In genomic region chr15:89018235-89018634, GRCh38 we compare ENCODE assay signal across 10 cellular contexts.
DNase-seq lines count a peak whose midpoint lies in the region; TF ChIP-seq lines count a peak whose summit lies in the region.
"Had no signal": no experiment of that assay in that cellular context is flagged by ENCODE, and none has a peak within 500 bp of the region (broad histone marks: within the 10 kb centered on the region; RNA-seq: fewer than 3 reads in every experiment).

No MANE protein-coding gene starts in this region.

- no peak overlapping the region for H3K4ac ChIP-seq in neuronal stem cell (ENCODE audit: low read length)

- no peak overlapping the region for H2BK120ac ChIP-seq in neuronal stem cell (ENCODE audit: low read depth, low read length)

- H4K91ac ChIP-seq in neuronal stem cell (ENCODE audit: low read depth, low read length, poor library complexity), result no peak overlapping the region

- H3K14ac ChIP-seq in neuronal stem cell (ENCODE audit: low read length), result no peak overlapping the region

- H3K27me3 ChIP-seq in dorsolateral prefrontal cortex, result no peaks in the 10 kb centered on the region
- H3K27me3 ChIP-seq in tibial nerve, result no peaks in the 10 kb centered on the region
- H3K27me3 ChIP-seq in neuronal stem cell (ENCODE audit: control insufficient read depth in 3 of 3, insufficient read depth in 3 of 3, low read depth in 1 of 3, low read length in 3 of 3), result peaks cover 0 to 20% (median 0%) of the 10 kb centered on the region in 3 experiments

- peaks cover 22% of the 10 kb centered on the region for H3K4me1 Mint-ChIP-seq in T-helper 1 cell treated with Interleukin-12 subunit alpha and Interleukin-12 subunit beta and Interleukin-4 antibody, amounts not matched to agents 30 μg/mL and 1 μg/mL, for 36 hours (ENCODE audit: low read depth)
- peaks cover 37% of the 10 kb centered on the region for H3K4me1 Mint-ChIP-seq in activated CD4-positive, alpha-beta memory T cell treated with anti-CD3 and anti-CD28 coated beads, Interleukin-2, amount 10 ng/mL, durations not matched to agents 7 days and 5 days

- peaks cover 37% of the 10 kb centered on the region for H3K27me3 Mint-ChIP-seq in T-helper 1 cell treated with Interleukin-12 subunit alpha and Interleukin-12 subunit beta and Interleukin-4 antibody, amounts not matched to agents 30 μg/mL and 1 μg/mL, for 36 hours (ENCODE audit: low read depth)
- H3K27me3 Mint-ChIP-seq in activated CD4-positive, alpha-beta memory T cell treated with anti-CD3 and anti-CD28 coated beads, Interleukin-2, amount 10 ng/mL, durations not matched to agents 7 days and 5 days, result peaks cover 30% of the 10 kb centered on the region

- H3K27ac ChIP-seq in dorsolateral prefrontal cortex (peak overlapping the region in 35 of 59 donors; percentile 0 to 87 (median 65)), tibial nerve (peak overlapping the region; percentile 14 to 83 (median 64)), neuronal stem cell (replicated peaks; ENCODE audit: low read length) (no peak overlapping the region)
- H3K27ac ChIP-seq: 22Rv1, SK-N-MC had no signal

- H2AFZ ChIP-seq in neuronal stem cell (ENCODE audit: low read length), result no peak overlapping the region

- H3K79me1 ChIP-seq in neuronal stem cell (ENCODE audit: low read depth, low read length), result no peaks in the 10 kb centered on the region

- H3K18ac ChIP-seq in neuronal stem cell (ENCODE audit: low read length), result no peak overlapping the region

- no peak overlapping the region for H2BK5ac ChIP-seq in neuronal stem cell (ENCODE audit: low read length)

- H3K9me3 ChIP-seq in tibial nerve, result no peaks in the 10 kb centered on the region
- H3K9me3 ChIP-seq in neuronal stem cell (replicated peaks in 1 of 2; ENCODE audit: control insufficient read depth in 2 of 2, insufficient read depth in 1 of 2, low read depth in 1 of 2, low read length in 2 of 2), result peaks cover 0 to 5% of the 10 kb centered on the region in 2 donors

- TF ChIP-seq POLR2A in tibial nerve (IDR thresholded peaks at IDR 0.05), result no peak

- no peak overlapping the region for H2BK12ac ChIP-seq in neuronal stem cell (ENCODE audit: low read length)

- no peak overlapping the region for H2BK15ac ChIP-seq in neuronal stem cell (ENCODE audit: low read length)

- no peaks in the 10 kb centered on the region for H3K9me3 Mint-ChIP-seq in T-helper 1 cell treated with Interleukin-12 subunit alpha and Interleukin-12 subunit beta and Interleukin-4 antibody, amounts not matched to agents 30 μg/mL and 1 μg/mL, for 36 hours
- H3K9me3 Mint-ChIP-seq in activated CD4-positive, alpha-beta memory T cell treated with anti-CD3 and anti-CD28 coated beads, Interleukin-2, amount 10 ng/mL, durations not matched to agents 7 days and 5 days, result no peaks in the 10 kb centered on the region

- TF ChIP-seq CTCF in dorsolateral prefrontal cortex (IDR thresholded peaks at IDR 0.05 in 54 of 56, conservative IDR thresholded peaks at IDR 0.05 in 2 of 56; ENCODE audit: low read depth in 1 of 56, partially characterized antibody in 56 of 56) (no peak), tibial nerve (IDR thresholded peaks at IDR 0.05) (no peak)

- intact Hi-C loops in dorsolateral prefrontal cortex (cut with DNase I), result no loop called here

- no peaks in the 10 kb centered on the region for H3K36me3 Mint-ChIP-seq in T-helper 1 cell treated with Interleukin-12 subunit alpha and Interleukin-12 subunit beta and Interleukin-4 antibody, amounts not matched to agents 30 μg/mL and 1 μg/mL, for 36 hours (ENCODE audit: low read depth)
- no peaks in the 10 kb centered on the region for H3K36me3 Mint-ChIP-seq in activated CD4-positive, alpha-beta memory T cell treated with anti-CD3 and anti-CD28 coated beads, Interleukin-2, amount 10 ng/mL, durations not matched to agents 7 days and 5 days (ENCODE audit: low read depth)

- H3K4me3 ChIP-seq in dorsolateral prefrontal cortex (peak overlapping the region in 3 of 59 donors; percentile 45 to 52 (median 50)), tibial nerve (no peak overlapping the region), neuronal stem cell (ENCODE audit: low read length in 2 of 2) (no peak overlapping the region)

- no peak for DNase-seq in T-helper 1 cell
- peak in 3 of 10 donors; percentile 20 to 61 (median 35) for DNase-seq in dorsolateral prefrontal cortex
- peak; percentile 44 for DNase-seq in midbrain (lab: John Stamatoyannopoulos, UW)
- DNase-seq in tibial nerve (ENCODE audit: low spot score in 2 of 2), result peak; percentile 54 to 59
- no peak for DNase-seq in neuronal stem cell (ENCODE audit: low spot score)
- DNase-seq in NCI-H524 treated with DMSO at 0.1 percent for 48 hours (lab: John Stamatoyannopoulos, UW), result no peak
- no peak for DNase-seq in activated CD4-positive, alpha-beta memory T cell treated with anti-CD3 and anti-CD28 coated beads, Interleukin-2, amount 10 ng/mL, durations not matched to agents 7 days and 5 days

- H4K8ac ChIP-seq in neuronal stem cell (ENCODE audit: low read depth, low read length), result no peak overlapping the region

- no peak overlapping the region for H3K4me2 ChIP-seq in neuronal stem cell (ENCODE audit: insufficient read depth, low read length, poor library complexity, severe bottlenecking)

- H3K4me3 Mint-ChIP-seq in T-helper 1 cell treated with Interleukin-12 subunit alpha and Interleukin-12 subunit beta and Interleukin-4 antibody, amounts not matched to agents 30 μg/mL and 1 μg/mL, for 36 hours, result peak overlapping the region; percentile 69
- H3K4me3 Mint-ChIP-seq in activated CD4-positive, alpha-beta memory T cell treated with anti-CD3 and anti-CD28 coated beads, Interleukin-2, amount 10 ng/mL, durations not matched to agents 7 days and 5 days, result no peak overlapping the region

- CTCF ChIA-PET in activated CD4-positive, alpha-beta memory T cell treated with anti-CD3 and anti-CD28 coated beads, Interleukin-2, amount 10 ng/mL, durations not matched to agents 7 days and 5 days (lab: Charles Lee), result interaction anchor here (0.6 to 7.0 kb wide), 4 partner anchors 98 to 153 kb away, joined by 3 to 81 read pairs (median 6); no protein-coding TSS in a partner anchor

- no peak overlapping the region for H2AK5ac ChIP-seq in neuronal stem cell (ENCODE audit: low read depth, low read length)

- no peaks in the 10 kb centered on the region for H3K36me3 ChIP-seq in tibial nerve
- H3K36me3 ChIP-seq in neuronal stem cell (replicated peaks in 1 of 2; ENCODE audit: control insufficient read depth in 2 of 2, insufficient read depth in 2 of 2, low read length in 2 of 2), result no peaks in the 10 kb centered on the region

- peak; percentile 23 to 27 for TF ChIP-seq EP300 in tibial nerve (IDR thresholded peaks at IDR 0.05)

- 44 to 51% methylated on average over 7 of the region's 7 CpGs for WGBS in tibial nerve, 2 donors
- WGBS in neuronal stem cell (ENCODE audit: extremely low coverage in 2 of 2, insufficient read length in 2 of 2, insufficient replicate concordance in 1 of 2), 2 donors, result no CpG with 5 or more reads among the region's 7 CpGs

- H3K23ac ChIP-seq in neuronal stem cell (ENCODE audit: low read depth, low read length, poor library complexity), result no peak overlapping the region

- no peak overlapping the region for H3K27ac Mint-ChIP-seq in T-helper 1 cell treated with Interleukin-12 subunit alpha and Interleukin-12 subunit beta and Interleukin-4 antibody, amounts not matched to agents 30 μg/mL and 1 μg/mL, for 36 hours
- H3K27ac Mint-ChIP-seq in activated CD4-positive, alpha-beta memory T cell treated with anti-CD3 and anti-CD28 coated beads, Interleukin-2, amount 10 ng/mL, durations not matched to agents 7 days and 5 days, result no peak overlapping the region

- POLR2A ChIA-PET in activated CD4-positive, alpha-beta memory T cell treated with anti-CD3 and anti-CD28 coated beads, Interleukin-2, amount 10 ng/mL, durations not matched to agents 7 days and 5 days (lab: Charles Lee), result interaction anchor here (1.8 kb wide), 1 partner anchor 114 kb away, joined by 10 read pairs; no protein-coding TSS in a partner anchor

- no peak overlapping the region for H3K9ac ChIP-seq in neuronal stem cell (ENCODE audit: low read depth, low read length, poor library complexity)

- peaks cover 0 to 38% (median 12%) of the 10 kb centered on the region in 4 donors for H3K4me1 ChIP-seq in tibial nerve
- H3K4me1 ChIP-seq in neuronal stem cell (ENCODE audit: control insufficient read depth in 2 of 2, insufficient read depth in 1 of 2, low read depth in 1 of 2, low read length in 2 of 2), result peaks cover 4 to 7% of the 10 kb centered on the region in 2 donors

Comparison
In these comparisons a context has a peak if more than half of its experiments do, and no peak if none do; other contexts are left out.
1. DNase-seq: peak in midbrain (single experiment) and tibial nerve (2 of 2); none in T-helper 1 cell (0 of 5), neuronal stem cell (single experiment), NCI-H524 treated with DMSO at 0.1 percent for 48 hours (single experiment) and activated CD4-positive, alpha-beta memory T cell treated with anti-CD3 and anti-CD28 coated beads, Interleukin-2, amount 10 ng/mL, durations not matched to agents 7 days and 5 days (single experiment).